13 cellular contexts compared by ENCODE assay signal in the genomic region with DNA sequence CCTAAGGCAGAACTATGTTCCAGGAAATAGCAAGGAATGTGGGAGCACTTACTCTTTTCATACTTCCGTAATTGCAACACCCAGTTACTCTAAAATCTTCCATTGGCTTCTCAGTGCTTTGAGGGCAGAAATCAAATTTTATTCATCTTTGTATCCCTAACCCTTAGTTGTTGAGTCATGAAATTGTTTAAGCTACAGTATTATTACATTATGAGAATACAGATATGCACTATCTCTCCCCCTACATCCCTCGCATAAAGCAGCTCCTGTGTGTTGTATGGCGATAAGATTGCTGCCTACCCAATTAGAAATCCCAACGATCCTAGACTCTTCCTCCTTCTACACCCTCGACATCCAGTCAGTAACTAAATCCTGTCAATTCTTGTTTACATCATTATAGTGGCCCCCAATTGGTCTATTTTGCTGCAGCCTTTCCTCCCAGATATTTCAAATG. TPM values are rescaled to one million over a fixed set of nuclear protein-coding genes. Genes with fewer than 3 reads are reported as not detected.
DNase-seq lines count a peak whose midpoint lies in the region; ATAC-seq and TF ChIP-seq lines count a peak whose summit lies in the region.
"Had no signal": no experiment of that assay in that cellular context is flagged by ENCODE, and none has a peak within 500 bp of the region (broad histone marks: within the 10 kb centered on the region; RNA-seq: fewer than 3 reads in every experiment).

No MANE protein-coding gene starts in this region.

- H3K27ac ChIP-seq in ACC112 (ENCODE audit: low read depth, low read length), result no peak overlapping the region; the same call in 1 of the 2 replicates
- H3K27ac ChIP-seq: SK-N-MC had no signal

- POLR2A ChIA-PET in activated B cell treated with CpG ODN at 0.5 μM for 24 hours (lab: Charles Lee), result interaction anchor here (7.7 kb wide), 1 partner anchor 23 kb away, joined by 127 read pairs; no protein-coding TSS in a partner anchor

- H3K79me2 ChIP-seq in ACC112 (ENCODE audit: control insufficient read depth, insufficient read depth, low read length, unreplicated experiment), result peaks cover 87% of the 10 kb centered on the region

- CTCF ChIA-PET in activated B cell treated with CpG ODN at 0.5 μM for 24 hours (lab: Charles Lee), result no interaction called here

- intact Hi-C loops in activated B cell treated with CpG ODN at 0.5 μM for 24 hours (cut with micrococcal nuclease), result loop anchor here (2.0 to 10.0 kb wide), 3 partner anchors 13 to 1267 kb away; partner anchors contain the start of gene TP53BP2

- no peak for ATAC-seq in activated B cell treated with CpG ODN at 0.5 μM for 24 hours (ENCODE audit: low read depth)
- no peak for ATAC-seq in HG03108 (IDR thresholded peaks at IDR 0.05; ENCODE audit: unreplicated experiment)
- ATAC-seq in HG02938 (IDR thresholded peaks at IDR 0.05; ENCODE audit: unreplicated experiment), result no peak
- ATAC-seq: CD8-positive, alpha-beta T cell had no signal

- TF ChIP-seq CTCF in activated B cell treated with CpG ODN at 0.5 μM for 24 hours (IDR thresholded peaks at IDR 0.05), result no peak

- H3K36me3 ChIP-seq in ACC112 (ENCODE audit: insufficient read depth, low read length), result peaks cover 14% of the 10 kb centered on the region

- peak overlapping the region; percentile 61 for H3K27ac Mint-ChIP-seq in activated B cell treated with CpG ODN at 0.5 μM for 24 hours
- H3K27ac Mint-ChIP-seq: CD8-positive, alpha-beta T cell had no signal

- H3K27me3 ChIP-seq in ACC112 (ENCODE audit: insufficient read depth, low read length), result no peaks in the 10 kb centered on the region

- peak overlapping the region; percentile 93 for H3K4me3 Mint-ChIP-seq in activated B cell treated with CpG ODN at 0.5 μM for 24 hours

- DNase-seq in EL, result peak; percentile 8
- no peak for DNase-seq in activated B cell treated with CpG ODN at 0.5 μM for 24 hours
- peak; percentile 56 for DNase-seq in iris pigment epithelial cell (ENCODE audit: low read depth)
- DNase-seq in NCI-H2081 treated with DMSO at 0.1 percent for 48 hours (lab: John Stamatoyannopoulos, UW), result no peak
- no peak for DNase-seq in DMS153 treated with DMSO at 0.1 percent for 48 hours (lab: John Stamatoyannopoulos, UW; ENCODE audit: unreplicated experiment)
- DNase-seq: CD8-positive, alpha-beta T cell; H7; islet precursor cell; stimulated activated CD4-positive, alpha-beta T cell treated with anti-CD3 and anti-CD28 coated beads, Interleukin-2, amount 100 ng/mL, for 24 hours had no signal

- H2AFZ ChIP-seq in ACC112 (ENCODE audit: low read length, unreplicated experiment), result no peak overlapping the region

- peaks cover 66% of the 10 kb centered on the region for H3K4me1 Mint-ChIP-seq in activated B cell treated with CpG ODN at 0.5 μM for 24 hours

- no peaks in the 10 kb centered on the region for H3K9me3 Mint-ChIP-seq in activated B cell treated with CpG ODN at 0.5 μM for 24 hours
- H3K9me3 Mint-ChIP-seq: CD8-positive, alpha-beta T cell had no signal

- peaks cover 59% of the 10 kb centered on the region for H3K36me3 Mint-ChIP-seq in activated B cell treated with CpG ODN at 0.5 μM for 24 hours (ENCODE audit: low read depth)

- H3K4me1 ChIP-seq in ACC112 (ENCODE audit: control insufficient read depth, insufficient read depth, low read length, unreplicated experiment), result peaks cover 12% of the 10 kb centered on the region

- no peaks in the 10 kb centered on the region for H3K27me3 Mint-ChIP-seq in activated B cell treated with CpG ODN at 0.5 μM for 24 hours

- H3K4me3 ChIP-seq in ACC112 (ENCODE audit: low read depth, low read length), result peak overlapping the region; percentile 89

RNA-seq across cellular contexts. Expression of gene AIDA, which starts 2.6 kb away (rescaled TPM):
- 50.4 and 54.3 TPM in 2 replicates for total RNA-seq in activated B cell treated with CpG ODN at 0.5 μM for 24 hours

RNA-seq across cellular contexts. Expression of gene BROX, which starts 2.6 kb away (rescaled TPM):
- total RNA-seq in activated B cell treated with CpG ODN at 0.5 μM for 24 hours, result 27.8 and 34.6 TPM in 2 replicates

RNA-seq across cellular contexts. Expression of gene FAM177B, which starts 27.3 kb away (rescaled TPM):
- total RNA-seq in activated B cell treated with CpG ODN at 0.5 μM for 24 hours, result 3.5 and 3.8 TPM in 2 replicates
- total RNA-seq: CD8-positive, alpha-beta T cell; H7 had no signal

Comparison
In these comparisons a context has a peak if more than half of its experiments do, and no peak if none do; other contexts are left out.
1. DNase-seq: peak in EL (single experiment) and iris pigment epithelial cell (single experiment); none in activated B cell treated with CpG ODN at 0.5 μM for 24 hours (single experiment), NCI-H2081 treated with DMSO at 0.1 percent for 48 hours (single experiment) and DMS153 treated with DMSO at 0.1 percent for 48 hours (single experiment).